17 cellular contexts compared by ENCODE assay signal in the genomic region with DNA sequence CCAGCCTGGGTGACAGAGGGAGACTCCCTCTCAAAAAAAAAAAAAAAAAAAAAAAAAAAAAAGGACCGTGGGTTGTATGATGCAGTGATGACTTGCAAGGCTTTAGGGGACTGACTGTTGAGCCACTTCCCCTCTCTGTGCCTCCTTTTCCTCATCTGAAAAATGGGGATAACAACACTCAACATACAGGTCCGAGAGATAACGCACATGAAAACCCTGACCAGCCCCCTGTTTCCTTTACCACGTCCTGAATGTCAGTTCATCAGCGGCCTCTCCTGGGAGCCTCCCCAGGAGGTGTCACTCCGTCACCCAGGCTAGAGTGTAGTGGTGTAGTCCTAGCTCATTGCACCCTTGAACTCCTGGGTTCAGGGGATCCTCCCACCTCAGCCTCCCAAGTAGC. TPM values are rescaled to one million over a fixed set of nuclear protein-coding genes. Genes with fewer than 3 reads are reported as not detected.
DNase-seq lines count a peak whose midpoint lies in the region; ATAC-seq lines count a peak whose summit lies in the region.
"Had no signal": no experiment of that assay in that cellular context is flagged by ENCODE, and none has a peak within 500 bp of the region (broad histone marks: within the 10 kb centered on the region; RNA-seq: fewer than 3 reads in every experiment).

No MANE protein-coding gene starts in this region.

- H3K9me3 Mint-ChIP-seq in activated T-cell treated with anti-CD3 and anti-CD28 coated beads, Interleukin-2, amount 50 U/mL, for 24 hours: no peaks in the 10 kb centered on the region
- no peaks in the 10 kb centered on the region for H3K9me3 Mint-ChIP-seq in activated T-cell treated with anti-CD3 and anti-CD28 coated beads, Interleukin-2, amount 50 U/mL, for 72 hours
- H3K9me3 Mint-ChIP-seq in natural killer cell treated with Interleukin-12 subunit alpha and Interleukin-12 subunit beta and Interleukin-15 and Interleukin-18, amount 100 ng/mL, for 72 hours: no peaks in the 10 kb centered on the region

- no peak for DNase-seq in activated T-cell treated with anti-CD3 and anti-CD28 coated beads, Interleukin-2, amount 50 U/mL, for 24 hours
- DNase-seq in activated T-cell treated with anti-CD3 and anti-CD28 coated beads for 4 hours: no peak
- DNase-seq in KG1 (lab: John Stamatoyannopoulos, UW): peak; percentile 13
- no peak for DNase-seq in activated T-cell treated with anti-CD3 and anti-CD28 coated beads, Interleukin-2, amount 50 U/mL, for 72 hours
- DNase-seq in natural killer cell treated with Interleukin-12 subunit alpha and Interleukin-12 subunit beta and Interleukin-15 and Interleukin-18, amount 100 ng/mL, for 72 hours (ENCODE audit: low spot score): peak; percentile 64
- no peak for DNase-seq in AG08395 (ENCODE audit: low spot score)
- no peak for DNase-seq in substantia nigra (lab: John Stamatoyannopoulos, UW)
- DNase-seq in stimulated activated CD4-positive, alpha-beta T cell treated with anti-CD3 and anti-CD28 coated beads, Interleukin-4, amount 100 ng/mL, for 4 hours: no peak
- DNase-seq: dorsolateral prefrontal cortex; midbrain; retina; stimulated activated naive CD4-positive, alpha-beta T cell; upper lobe of left lung had no signal

- H3K27ac Mint-ChIP-seq in activated T-cell treated with anti-CD3 and anti-CD28 coated beads, Interleukin-2, amount 50 U/mL, for 24 hours: peak overlapping the region; percentile 100
- peak overlapping the region; percentile 93 for H3K27ac Mint-ChIP-seq in activated T-cell treated with anti-CD3 and anti-CD28 coated beads, Interleukin-2, amount 50 U/mL, for 72 hours
- H3K27ac Mint-ChIP-seq in natural killer cell treated with Interleukin-12 subunit alpha and Interleukin-12 subunit beta and Interleukin-15 and Interleukin-18, amount 100 ng/mL, for 72 hours: peak overlapping the region; percentile 46 to 88

- peak overlapping the region; percentile 92 for H3K4me3 Mint-ChIP-seq in activated T-cell treated with anti-CD3 and anti-CD28 coated beads, Interleukin-2, amount 50 U/mL, for 24 hours
- peak overlapping the region; percentile 96 to 100 for H3K4me3 Mint-ChIP-seq in activated T-cell treated with anti-CD3 and anti-CD28 coated beads, Interleukin-2, amount 50 U/mL, for 72 hours
- H3K4me3 Mint-ChIP-seq in natural killer cell treated with Interleukin-12 subunit alpha and Interleukin-12 subunit beta and Interleukin-15 and Interleukin-18, amount 100 ng/mL, for 72 hours: peak overlapping the region; percentile 61

- peaks cover 56% of the 10 kb centered on the region for H3K4me1 Mint-ChIP-seq in activated T-cell treated with anti-CD3 and anti-CD28 coated beads, Interleukin-2, amount 50 U/mL, for 24 hours (ENCODE audit: low read depth)
- H3K4me1 Mint-ChIP-seq in activated T-cell treated with anti-CD3 and anti-CD28 coated beads, Interleukin-2, amount 50 U/mL, for 72 hours (ENCODE audit: low read depth): peaks cover 53% of the 10 kb centered on the region
- H3K4me1 Mint-ChIP-seq in natural killer cell treated with Interleukin-12 subunit alpha and Interleukin-12 subunit beta and Interleukin-15 and Interleukin-18, amount 100 ng/mL, for 72 hours (ENCODE audit: low read depth in 2 of 2): peaks cover 39 to 42% of the 10 kb centered on the region in 2 donors

- no peaks in the 10 kb centered on the region for H3K27me3 Mint-ChIP-seq in activated T-cell treated with anti-CD3 and anti-CD28 coated beads, Interleukin-2, amount 50 U/mL, for 24 hours
- H3K27me3 Mint-ChIP-seq in activated T-cell treated with anti-CD3 and anti-CD28 coated beads, Interleukin-2, amount 50 U/mL, for 72 hours (ENCODE audit: low read depth): no peaks in the 10 kb centered on the region
- H3K27me3 Mint-ChIP-seq in natural killer cell treated with Interleukin-12 subunit alpha and Interleukin-12 subunit beta and Interleukin-15 and Interleukin-18, amount 100 ng/mL, for 72 hours: no peaks in the 10 kb centered on the region

- ATAC-seq in activated T-cell treated with anti-CD3 and anti-CD28 coated beads, Interleukin-2, amount 50 U/mL, for 72 hours (replicated peaks in 1 of 2): peak in 1 of 2 donors; percentile 16
- peak; percentile 7 to 37 for ATAC-seq in natural killer cell treated with Interleukin-12 subunit alpha and Interleukin-12 subunit beta and Interleukin-15 and Interleukin-18, amount 100 ng/mL, for 72 hours
- ATAC-seq: SK-N-SH treated with all-trans-retinoic acid at 6 μM for 48 hours had no signal

- H3K27ac ChIP-seq in substantia nigra (ENCODE audit: low read depth, low read length, poor library complexity, severe bottlenecking): no peak overlapping the region
- H3K27ac ChIP-seq: neutrophil, upper lobe of left lung, VCaP had no signal

- H3K36me3 Mint-ChIP-seq in activated T-cell treated with anti-CD3 and anti-CD28 coated beads, Interleukin-2, amount 50 U/mL, for 24 hours (ENCODE audit: low read depth): peaks cover 81% of the 10 kb centered on the region
- H3K36me3 Mint-ChIP-seq in activated T-cell treated with anti-CD3 and anti-CD28 coated beads, Interleukin-2, amount 50 U/mL, for 72 hours (ENCODE audit: insufficient read depth in 2 of 2): peaks cover 5 to 14% of the 10 kb centered on the region in 2 donors
- no peaks in the 10 kb centered on the region for H3K36me3 Mint-ChIP-seq in natural killer cell treated with Interleukin-12 subunit alpha and Interleukin-12 subunit beta and Interleukin-15 and Interleukin-18, amount 100 ng/mL, for 72 hours

RNA-seq across cellular contexts. Expression of gene SLA2, which starts 3.9 kb away (rescaled TPM):
- total RNA-seq in activated T-cell treated with anti-CD3 and anti-CD28 coated beads, Interleukin-2, amount 50 U/mL, for 72 hours: 10 to 100 TPM; 44.9 to 56.6 TPM
- 10 to 100 TPM; 13.6 to 18.9 TPM for total RNA-seq in natural killer cell treated with Interleukin-12 subunit alpha and Interleukin-12 subunit beta and Interleukin-15 and Interleukin-18, amount 100 ng/mL, for 72 hours
- total RNA-seq: RPMI7951 had no signal

RNA-seq across cellular contexts. Expression of gene RAB5IF, which starts 36.6 kb away (rescaled TPM):
- 10 to 100 TPM; 78.2 to 88.3 TPM for total RNA-seq in activated T-cell treated with anti-CD3 and anti-CD28 coated beads, Interleukin-2, amount 50 U/mL, for 72 hours
- total RNA-seq in natural killer cell treated with Interleukin-12 subunit alpha and Interleukin-12 subunit beta and Interleukin-15 and Interleukin-18, amount 100 ng/mL, for 72 hours: 100 to 1,000 TPM; 209 to 243 TPM

Comparison
In these comparisons a context has a peak if more than half of its experiments do, and no peak if none do; other contexts are left out.
1. DNase-seq: peak in KG1 (single experiment) and natural killer cell treated with Interleukin-12 subunit alpha and Interleukin-12 subunit beta and Interleukin-15 and Interleukin-18, amount 100 ng/mL, for 72 hours (single experiment); none in activated T-cell treated with anti-CD3 and anti-CD28 coated beads, Interleukin-2, amount 50 U/mL, for 24 hours (single experiment), activated T-cell treated with anti-CD3 and anti-CD28 coated beads for 4 hours (single experiment), activated T-cell treated with anti-CD3 and anti-CD28 coated beads, Interleukin-2, amount 50 U/mL, for 72 hours (0 of 2), AG08395 (single experiment), substantia nigra (0 of 49) and stimulated activated CD4-positive, alpha-beta T cell treated with anti-CD3 and anti-CD28 coated beads, Interleukin-4, amount 100 ng/mL, for 4 hours (0 of 2).
2. Peak in every context shown above with its lines, with median percentiles within 50 percentile points of each other: H3K27ac Mint-ChIP-seq and H3K4me3 Mint-ChIP-seq.